Comparison of ENCODE assay signal across 16 cellular contexts in genomic region chr1:59776960-59777852, GRCh38. TPM values are rescaled to one million over a fixed set of nuclear protein-coding genes. Genes with fewer than 3 reads are reported as not detected.
DNase-seq lines count a peak whose midpoint lies in the region; ATAC-seq and TF ChIP-seq lines count a peak whose summit lies in the region.
"Had no signal": no experiment of that assay in that cellular context is flagged by ENCODE, and none has a peak within 500 bp of the region (broad histone marks: within the 10 kb centered on the region; RNA-seq: fewer than 3 reads in every experiment).

No MANE protein-coding gene starts in this region.

- H3K4me3 Mint-ChIP-seq in glutamatergic neuron (ENCODE audit: unreplicated experiment): no peak overlapping the region
- H3K4me3 Mint-ChIP-seq: activated T-helper 17 cell treated with anti-CD3 and anti-CD28 coated beads, Interleukin-2, amount 50 U/mL, for 72 hours had no signal

- H3K27ac ChIP-seq in right atrium auricular region: no peak overlapping the region
- no peak overlapping the region for H3K27ac ChIP-seq in tibial nerve
- H3K27ac ChIP-seq in stomach: no peak overlapping the region
- H3K27ac ChIP-seq: breast epithelium, thyroid gland had no signal

- WGBS in tibial nerve, 2 donors: 51 to 63% methylated on average over 7 of the region's 7 CpGs
- WGBS in stomach, 5 donors: 50 to 81% (median 71%) methylated on average over 7 of the region's 7 CpGs

- intact Hi-C loops in Right ventricle myocardium inferior (cut with DNase I) (no loop called here), stomach (cut with DNase I; ENCODE audit: low total_unique reads) (no loop called here)

- no peak overlapping the region for H3K27ac Mint-ChIP-seq in glutamatergic neuron (ENCODE audit: unreplicated experiment)
- H3K27ac Mint-ChIP-seq: activated T-helper 17 cell treated with anti-CD3 and anti-CD28 coated beads, Interleukin-2, amount 50 U/mL, for 72 hours had no signal

- H3K9me3 ChIP-seq in right atrium auricular region (no peaks in the 10 kb centered on the region), tibial nerve (no peaks in the 10 kb centered on the region), stomach (no peaks in the 10 kb centered on the region)
- H3K9me3 ChIP-seq: breast epithelium, esophagus squamous epithelium, spleen, thyroid gland had no signal

- H3K4me1 Mint-ChIP-seq in glutamatergic neuron (ENCODE audit: low read depth, unreplicated experiment): no peaks in the 10 kb centered on the region
- H3K4me1 Mint-ChIP-seq: activated T-helper 17 cell treated with anti-CD3 and anti-CD28 coated beads, Interleukin-2, amount 50 U/mL, for 72 hours had no signal

- TF ChIP-seq EP300 in tibial nerve (IDR thresholded peaks at IDR 0.05) (no peak), stomach (IDR thresholded peaks at IDR 0.05) (no peak)

- H3K4me3 ChIP-seq in right atrium auricular region: no peak overlapping the region
- no peak overlapping the region for H3K4me3 ChIP-seq in tibial nerve
- no peak overlapping the region for H3K4me3 ChIP-seq in stomach
- H3K4me3 ChIP-seq: breast epithelium, esophagus squamous epithelium, spleen, thyroid gland had no signal

- no peaks in the 10 kb centered on the region for H3K9me3 Mint-ChIP-seq in glutamatergic neuron (ENCODE audit: unreplicated experiment)
- H3K9me3 Mint-ChIP-seq: activated T-helper 17 cell treated with anti-CD3 and anti-CD28 coated beads, Interleukin-2, amount 50 U/mL, for 72 hours had no signal

- H3K27me3 Mint-ChIP-seq in glutamatergic neuron (ENCODE audit: unreplicated experiment): no peaks in the 10 kb centered on the region

- H3K4me1 ChIP-seq in right atrium auricular region: no peaks in the 10 kb centered on the region
- H3K4me1 ChIP-seq in tibial nerve: peaks cover 0 to 3% (median 0%) of the 10 kb centered on the region in 4 donors
- peaks cover 0 to 11% (median 0%) of the 10 kb centered on the region in 4 donors for H3K4me1 ChIP-seq in stomach
- H3K4me1 ChIP-seq: breast epithelium, spleen, thyroid gland had no signal

- ATAC-seq in Right ventricle myocardium inferior: no peak
- ATAC-seq: activated T-helper 17 cell treated with anti-CD3 and anti-CD28 coated beads, Interleukin-2, amount 50 U/mL, for 72 hours; left colon had no signal

- DNase-seq in Right ventricle myocardium inferior (ENCODE audit: missing footprints) (peak; percentile 56), right atrium auricular region (ENCODE audit: low spot score) (no peak), RPMI7951 (ENCODE audit: low read depth) (peak; percentile 6), fibroblast of peridontal ligament (ENCODE audit: extremely low read depth) (peak; percentile 57), SIG-M5 (lab: John Stamatoyannopoulos, UW) (no peak), tibial nerve (ENCODE audit: low spot score in 2 of 2) (no peak), stomach (no peak), glutamatergic neuron (no peak)
- DNase-seq: activated CD4-positive, alpha-beta T cell treated with anti-CD3 and anti-CD28 coated beads for 1 hour; esophagus squamous epithelium; left colon; NK-92 treated with Interleukin-12 subunit alpha and Interleukin-12 subunit beta, amount 100 ng/mL, for 24 hours; spleen; thyroid gland had no signal

- H3K27me3 ChIP-seq in right atrium auricular region (no peaks in the 10 kb centered on the region), tibial nerve (no peaks in the 10 kb centered on the region), stomach (no peaks in the 10 kb centered on the region)
- H3K27me3 ChIP-seq: breast epithelium, esophagus squamous epithelium, spleen, thyroid gland had no signal

- TF ChIP-seq CTCF in right atrium auricular region (IDR thresholded peaks at IDR 0.05) (no peak), tibial nerve (IDR thresholded peaks at IDR 0.05) (no peak), stomach (IDR thresholded peaks at IDR 0.05) (no peak), glutamatergic neuron (IDR thresholded peaks at IDR 0.05; ENCODE audit: partially characterized antibody, unreplicated experiment) (no peak)

- H3K36me3 Mint-ChIP-seq in glutamatergic neuron (ENCODE audit: unreplicated experiment): no peaks in the 10 kb centered on the region

- H3K36me3 ChIP-seq in right atrium auricular region: no peaks in the 10 kb centered on the region
- H3K36me3 ChIP-seq in tibial nerve: no peaks in the 10 kb centered on the region
- H3K36me3 ChIP-seq in stomach: no peaks in the 10 kb centered on the region
- H3K36me3 ChIP-seq: breast epithelium, esophagus squamous epithelium, spleen, thyroid gland had no signal

- TF ChIP-seq POLR2A in tibial nerve (IDR thresholded peaks at IDR 0.05) (no peak), stomach (IDR thresholded peaks at IDR 0.05) (no peak)

RNA-seq across cellular contexts. Expression of gene HOOK1, which starts 37.5 kb away (rescaled TPM):
- total RNA-seq in Right ventricle myocardium inferior (7.3 TPM), right atrium auricular region (1 to 10 TPM; 3.9 to 6.1 TPM), tibial nerve (under 1 TPM; under 0.01 to 0.87 (median 0.61) TPM), stomach (10 to 100 TPM in 2 of 5 donors, 1 to 10 TPM in 3; 1.8 to 41.9 (median 6.2) TPM), glutamatergic neuron (ENCODE audit: unreplicated experiment) (2.1 TPM)
- total RNA-seq in RPMI7951 (2014; rRNA removed; shearing (Covaris generic)): not detected in 2 replicates
- 10 to 100 TPM in 1 of 3 donors, 1 to 10 TPM in 2; 7.0 to 11.3 (median 7.2) TPM for polyA plus RNA-seq in stomach

Comparison
In these comparisons a context has a peak if more than half of its experiments do, and no peak if none do; other contexts are left out.
1. DNase-seq: peak in Right ventricle myocardium inferior (single experiment), RPMI7951 (single experiment) and fibroblast of peridontal ligament (single experiment); none in right atrium auricular region (single experiment), SIG-M5 (single experiment), tibial nerve (0 of 2), stomach (single experiment) and glutamatergic neuron (single experiment).